ENCODE assay signal across 8 cellular contexts in the genomic region with DNA sequence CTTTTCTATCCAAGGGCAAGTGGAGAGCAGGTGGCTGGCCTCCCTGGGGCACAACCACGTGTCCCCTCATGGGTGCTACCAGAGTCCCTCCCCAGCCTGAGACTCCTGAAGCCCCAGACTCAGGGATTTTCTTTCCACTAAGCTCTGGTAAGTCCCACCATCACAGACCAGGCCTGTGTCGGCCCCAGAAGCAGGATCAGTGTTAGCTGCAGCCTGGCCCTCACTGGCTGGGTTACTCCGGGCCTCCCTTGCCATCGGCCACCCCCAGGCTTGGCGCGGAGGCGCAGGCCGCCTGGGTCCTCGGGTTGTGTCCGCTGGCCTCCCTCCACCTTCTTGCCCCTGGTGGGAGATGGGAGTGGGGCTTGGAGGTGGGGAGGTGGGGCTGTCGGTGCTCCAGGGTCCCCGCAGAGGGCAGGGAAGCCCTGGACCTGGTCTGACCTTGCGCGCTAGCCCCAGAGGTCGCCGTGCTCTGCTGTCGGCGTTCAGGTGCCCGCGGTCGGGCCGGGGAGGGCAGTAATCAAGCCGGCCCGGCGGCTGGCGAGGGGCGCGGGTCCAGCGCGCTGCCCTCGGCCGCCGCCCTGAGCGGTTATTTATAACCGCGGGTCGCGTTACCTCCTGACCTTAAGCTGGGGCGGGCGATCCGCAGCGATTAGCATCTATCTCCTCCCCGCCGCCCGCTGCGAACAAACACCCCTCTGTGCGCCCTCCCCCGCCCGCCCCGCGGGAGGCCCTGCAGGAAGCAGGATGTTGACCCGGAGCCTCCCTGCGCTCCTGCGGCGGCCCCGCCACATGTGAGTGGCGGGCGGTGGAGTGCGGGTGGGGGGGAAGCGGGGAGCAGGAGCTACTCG.
DNase-seq lines count a peak whose midpoint lies in the region; ATAC-seq and TF ChIP-seq lines count a peak whose summit lies in the region.

No MANE protein-coding gene starts in this region.

- peak overlapping the region; percentile 96 for H3K4me2 ChIP-seq in BLaER1
- H3K4me2 ChIP-seq in OCI-LY7 (ENCODE audit: low read length) = peak overlapping the region; percentile 29; the same call in 1 of the 2 replicates

- H3K9me2 ChIP-seq in OCI-LY7 (ENCODE audit: insufficient read depth, low read length) = no peaks in the 10 kb centered on the region

- peak; percentile 91 for ATAC-seq in stimulated activated naive CD8-positive, alpha-beta T cell treated with anti-CD3 and anti-CD28 coated beads, Interleukin-15, amount 100 ng/mL, for 72 hours

- H3K4me1 Mint-ChIP-seq in neural crest cell = peaks cover 59% of the 10 kb centered on the region
- H3K4me1 Mint-ChIP-seq in stimulated activated naive CD8-positive, alpha-beta T cell treated with anti-CD3 and anti-CD28 coated beads, Interleukin-15, amount 100 ng/mL, for 72 hours = peaks cover 56% of the 10 kb centered on the region

- no peaks in the 10 kb centered on the region for H3K9me3 ChIP-seq in BLaER1
- H3K9me3 ChIP-seq in OCI-LY7 (ENCODE audit: low read length) = no peaks in the 10 kb centered on the region

- peak overlapping the region; percentile 65 for H3K4me3 Mint-ChIP-seq in neural crest cell
- peak overlapping the region; percentile 93 to 99 for H3K4me3 Mint-ChIP-seq in stimulated activated naive CD8-positive, alpha-beta T cell treated with anti-CD3 and anti-CD28 coated beads, Interleukin-15, amount 100 ng/mL, for 72 hours

- CTCF ChIA-PET in HEK293T (lab: Yijun Ruan, JAX) (no interaction called here), OCI-LY7 (lab: Charles Lee; ENCODE audit: unreplicated experiment) (interaction anchor here (0.6 kb wide), 1 partner anchor 179 kb away, joined by 4 read pairs; no protein-coding TSS in a partner anchor)

- H2AFZ ChIP-seq in OCI-LY7 (ENCODE audit: low read length) = peak overlapping the region; percentile 56; the same call in 1 of the 2 replicates

- H3K27me3 Mint-ChIP-seq in neural crest cell (ENCODE audit: low read depth) = no peaks in the 10 kb centered on the region
- H3K27me3 Mint-ChIP-seq in stimulated activated naive CD8-positive, alpha-beta T cell treated with anti-CD3 and anti-CD28 coated beads, Interleukin-15, amount 100 ng/mL, for 72 hours = no peaks in the 10 kb centered on the region

- no peaks in the 10 kb centered on the region for H4K20me1 ChIP-seq in BLaER1
- no peaks in the 10 kb centered on the region for H4K20me1 ChIP-seq in OCI-LY7 (ENCODE audit: insufficient read depth, low read length)

- no peaks in the 10 kb centered on the region for H3K9me3 Mint-ChIP-seq in neural crest cell
- H3K9me3 Mint-ChIP-seq in stimulated activated naive CD8-positive, alpha-beta T cell treated with anti-CD3 and anti-CD28 coated beads, Interleukin-15, amount 100 ng/mL, for 72 hours = no peaks in the 10 kb centered on the region

- peaks cover 53% of the 10 kb centered on the region for H3K4me1 ChIP-seq in BLaER1
- H3K4me1 ChIP-seq in OCI-LY7 (ENCODE audit: insufficient read depth, low read length, poor library complexity, severe bottlenecking) = peaks cover 14% of the 10 kb centered on the region

- TF ChIP-seq CTCF in OCI-LY7 (conservative IDR thresholded peaks at IDR 0.05; ENCODE audit: low read length) (no peak), foreskin fibroblast (IDR thresholded peaks at IDR 0.05; ENCODE audit: low read depth, low read length) (no peak), neural crest cell (conservative IDR thresholded peaks at IDR 0.05) (peak; percentile 35)

- H3K4me3 ChIP-seq in BLaER1 (peak overlapping the region; percentile 71), OCI-LY7 (ENCODE audit: low read depth, low read length, poor library complexity, severe bottlenecking) (peak overlapping the region; percentile 17), foreskin fibroblast (ENCODE audit: low read depth in 1 of 2, low read length in 2 of 2) (peak overlapping the region; percentile 29 to 38)

- intact Hi-C loops in OCI-LY7 (cut with micrococcal nuclease; ENCODE audit: unreplicated experiment) = loop anchor here (5.0 kb wide), 1 partner anchor 42 kb away; no protein-coding TSS in a partner anchor

- H3K27ac Mint-ChIP-seq in neural crest cell (ENCODE audit: unreplicated experiment) = peak overlapping the region; percentile 59
- H3K27ac Mint-ChIP-seq in stimulated activated naive CD8-positive, alpha-beta T cell treated with anti-CD3 and anti-CD28 coated beads, Interleukin-15, amount 100 ng/mL, for 72 hours = peak overlapping the region; percentile 97 to 98

- H3K27me3 ChIP-seq in BLaER1 = no peaks in the 10 kb centered on the region

- DNase-seq in HEK293T (ENCODE audit: extremely low spot score) (peak; percentile 60), OCI-LY7 (ENCODE audit: low spot score) (peak; percentile 41), foreskin fibroblast (peak; percentile 71 to 88), neural crest cell (ENCODE audit: low read depth, low spot score) (peak; percentile 72), cerebellar cortex (ENCODE audit: low spot score) (no peak)
- DNase-seq in activated T-cell treated with anti-CD3 and anti-CD28 coated beads, Interleukin-2, amount 50 U/mL, for 48 hours = peak; percentile 84 to 86
- DNase-seq in stimulated activated naive CD8-positive, alpha-beta T cell treated with anti-CD3 and anti-CD28 coated beads, Interleukin-15, amount 100 ng/mL, for 72 hours = peak; percentile 66 to 86

- BruUV-seq in OCI-LY7 (replicated peaks; lab: Mats Ljungman, UMichigan) = TSS peak; percentile 65

- H3K36me3 ChIP-seq in BLaER1 = no peaks in the 10 kb centered on the region
- no peaks in the 10 kb centered on the region for H3K36me3 ChIP-seq in OCI-LY7 (ENCODE audit: insufficient read depth, low read length)

- no peaks in the 10 kb centered on the region for H3K36me3 Mint-ChIP-seq in neural crest cell (ENCODE audit: low read depth)

- POLR2A ChIA-PET in HEK293T (lab: Yijun Ruan, JAX) (interaction anchor here (0.9 to 4.5 kb wide), 6 partner anchors 13 to 91 kb away, joined by 3 to 53 read pairs (median 4); a partner anchor contains a TSS), OCI-LY7 (lab: Charles Lee) (interaction anchor here (0.6 to 2.7 kb wide), 4 partner anchors 39 to 78 kb away, joined by 3 to 8 read pairs (median 6); a partner anchor contains a TSS)

- H3K9ac ChIP-seq in BLaER1 = peak overlapping the region; percentile 86

- H3K27ac ChIP-seq in BLaER1 (peak overlapping the region; percentile 90), OCI-LY7 (ENCODE audit: low read depth, low read length, poor library complexity, severe bottlenecking) (no peak overlapping the region)

- no peaks in the 10 kb centered on the region for H3K79me2 ChIP-seq in OCI-LY7 (ENCODE audit: insufficient read depth, low read depth, low read length)

TF ChIP-seq in HEK293T, 16 proteins besides CTCF, POLR2A, EP300 and RAD21:
- TF ChIP-seq, protein P1, sequence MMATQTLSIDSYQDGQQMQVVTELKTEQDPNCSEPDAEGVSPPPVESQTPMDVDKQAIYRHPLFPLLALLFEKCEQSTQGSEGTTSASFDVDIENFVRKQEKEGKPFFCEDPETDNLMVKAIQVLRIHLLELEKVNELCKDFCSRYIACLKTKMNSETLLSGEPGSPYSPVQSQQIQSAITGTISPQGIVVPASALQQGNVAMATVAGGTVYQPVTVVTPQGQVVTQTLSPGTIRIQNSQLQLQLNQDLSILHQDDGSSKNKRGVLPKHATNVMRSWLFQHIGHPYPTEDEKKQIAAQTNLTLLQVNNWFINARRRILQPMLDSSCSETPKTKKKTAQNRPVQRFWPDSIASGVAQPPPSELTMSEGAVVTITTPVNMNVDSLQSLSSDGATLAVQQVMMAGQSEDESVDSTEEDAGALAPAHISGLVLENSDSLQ (IDR thresholded peaks at IDR 0.05) = peak; percentile 41; the same call in 1 of the 2 replicates
- TF ChIP-seq BHLHE40 (IDR thresholded peaks at IDR 0.05; ENCODE audit: borderline replicate concordance) (no peak), HDGF (IDR thresholded peaks at IDR 0.05; ENCODE audit: borderline replicate concordance) (0 out of 2 replicates have a peak, but pooled peaks have one; percentile 62), SUZ12 (IDR thresholded peaks at IDR 0.05) (no peak)

Comparison
In these comparisons a context has a peak if more than half of its experiments do, and no peak if none do; other contexts are left out.
1. H3K4me3 ChIP-seq: peak in every context shown above with its lines; median percentile 71 in BLaER1; 34 in foreskin fibroblast; 17 in OCI-LY7.